35 cellular contexts compared by ENCODE assay signal in genomic region chr2:46584134-46584533, GRCh38.
"Had no signal": no experiment of that assay in that cellular context is flagged by ENCODE, and none has a peak within 500 bp of the region (broad histone marks: within the 10 kb centered on the region; RNA-seq: fewer than 3 reads in every experiment).

No MANE protein-coding gene starts in this region.

- H3K36me3 ChIP-seq: breast epithelium had no signal

- H3K9me3 ChIP-seq: adrenal gland, body of pancreas, breast epithelium had no signal

- H3K9me3 Mint-ChIP-seq: activated CD4-positive, alpha-beta memory T cell treated with anti-CD3 and anti-CD28 coated beads, Interleukin-2, amount 10 ng/mL, durations not matched to agents 7 days and 5 days; activated CD4-positive, alpha-beta T cell treated with anti-CD3 and anti-CD28 coated beads, Interleukin-2, amount 10 ng/mL, durations not matched to agents 7 days and 5 days; activated naive CD4-positive, alpha-beta T cell treated with anti-CD3 and anti-CD28 coated beads, Interleukin-2, amount 50 U/mL, for 72 hours; activated naive CD8-positive, alpha-beta T cell treated with anti-CD3 and anti-CD28 coated beads for 36 hours; activated T-cell treated with anti-CD3 and anti-CD28 coated beads, Interleukin-2, amount 50 U/mL, for 24 hours; activated T-helper 2 cell treated with anti-CD3 and anti-CD28 coated beads, Interferon-gamma antibody, Interleukin-2, Interleukin-4, amounts not matched to agents 10 μg/mL and 5 μg/mL and 100 μg/mL, durations not matched to agents 14 hours and 24 hours and 36 hours; central memory CD8-positive, alpha-beta T cell; T-helper 1 cell treated with Interleukin-12 subunit alpha and Interleukin-12 subunit beta and Interleukin-4 antibody, amounts not matched to agents 30 μg/mL and 1 μg/mL, for 36 hours; T-helper 2 cell treated with Interferon-gamma antibody and Interleukin-4, amounts not matched to agents 5 μg/mL and 100 μg/mL, for 36 hours; WTC11 had no signal

- H3K36me3 Mint-ChIP-seq: activated naive CD4-positive, alpha-beta T cell treated with anti-CD3 and anti-CD28 coated beads, Interleukin-2, amount 50 U/mL, for 72 hours had no signal

- H3K4me1 ChIP-seq: adrenal gland, body of pancreas, breast epithelium had no signal

- H3K4me1 Mint-ChIP-seq: activated CD4-positive, alpha-beta memory T cell treated with anti-CD3 and anti-CD28 coated beads, Interleukin-2, amount 10 ng/mL, durations not matched to agents 7 days and 5 days; activated CD4-positive, alpha-beta T cell treated with anti-CD3 and anti-CD28 coated beads for 36 hours; activated CD4-positive, alpha-beta T cell treated with anti-CD3 and anti-CD28 coated beads, Interleukin-2, amount 10 ng/mL, durations not matched to agents 7 days and 5 days; activated CD8-positive, alpha-beta memory T cell treated with anti-CD3 and anti-CD28 coated beads, Interleukin-2, amount 10 ng/mL, durations not matched to agents 7 days and 5 days had no signal

- H3K27ac ChIP-seq: adrenal gland, body of pancreas, brain microvascular endothelial cell, breast epithelium, WERI-Rb-1 had no signal

- H3K27me3 ChIP-seq: adrenal gland, body of pancreas, brain microvascular endothelial cell, breast epithelium had no signal

- H3K4me3 ChIP-seq: adrenal gland, body of pancreas, breast epithelium had no signal

- ATAC-seq: activated CD4-positive, alpha-beta T cell treated with anti-CD3 and anti-CD28 coated beads for 36 hours; activated CD4-positive, CD25-positive, alpha-beta regulatory T cell treated with anti-CD3 and anti-CD28 coated beads, Interleukin-2, amount 50 U/mL, for 24 hours; activated CD8-positive, alpha-beta memory T cell treated with anti-CD3 and anti-CD28 coated beads, Interleukin-2, amount 10 ng/mL, durations not matched to agents 7 days and 5 days; activated CD8-positive, alpha-beta T cell treated with anti-CD3 and anti-CD28 coated beads, Interleukin-2, amount 10 ng/mL, durations not matched to agents 7 days and 5 days; activated naive CD4-positive, alpha-beta T cell treated with anti-CD3 and anti-CD28 coated beads, Interleukin-2, amount 50 U/mL, for 72 hours; body of pancreas; WTC11 had no signal

- H3K27me3 Mint-ChIP-seq: activated CD4-positive, alpha-beta memory T cell treated with anti-CD3 and anti-CD28 coated beads, Interleukin-2, amount 10 ng/mL, durations not matched to agents 7 days and 5 days; activated CD4-positive, alpha-beta T cell treated with anti-CD3 and anti-CD28 coated beads for 36 hours; activated CD4-positive, alpha-beta T cell treated with anti-CD3 and anti-CD28 coated beads, Interleukin-2, amount 10 ng/mL, durations not matched to agents 7 days and 5 days; activated CD8-positive, alpha-beta memory T cell treated with anti-CD3 and anti-CD28 coated beads, Interleukin-2, amount 10 ng/mL, durations not matched to agents 7 days and 5 days; activated naive CD8-positive, alpha-beta T cell treated with anti-CD3 and anti-CD28 coated beads for 36 hours; activated T-cell treated with anti-CD3 and anti-CD28 coated beads, Interleukin-2, amount 50 U/mL, for 24 hours; central memory CD8-positive, alpha-beta T cell had no signal

- H3K27ac Mint-ChIP-seq: activated CD4-positive, alpha-beta memory T cell treated with anti-CD3 and anti-CD28 coated beads, Interleukin-2, amount 10 ng/mL, durations not matched to agents 7 days and 5 days; activated CD4-positive, alpha-beta T cell treated with anti-CD3 and anti-CD28 coated beads for 36 hours; activated CD4-positive, alpha-beta T cell treated with anti-CD3 and anti-CD28 coated beads, Interleukin-2, amount 10 ng/mL, durations not matched to agents 7 days and 5 days; activated CD8-positive, alpha-beta memory T cell treated with anti-CD3 and anti-CD28 coated beads, Interleukin-2, amount 10 ng/mL, durations not matched to agents 7 days and 5 days; activated CD8-positive, alpha-beta T cell treated with anti-CD3 and anti-CD28 coated beads, Interleukin-2, amount 10 ng/mL, durations not matched to agents 7 days and 5 days; activated naive CD8-positive, alpha-beta T cell treated with anti-CD3 and anti-CD28 coated beads for 36 hours; activated T-cell treated with anti-CD3 and anti-CD28 coated beads, Interleukin-2, amount 50 U/mL, for 24 hours; activated T-helper 2 cell treated with anti-CD3 and anti-CD28 coated beads, Interferon-gamma antibody, Interleukin-2, Interleukin-4, amounts not matched to agents 10 μg/mL and 5 μg/mL and 100 μg/mL, durations not matched to agents 14 hours and 24 hours and 36 hours; T-helper 1 cell treated with Interleukin-12 subunit alpha and Interleukin-12 subunit beta and Interleukin-4 antibody, amounts not matched to agents 30 μg/mL and 1 μg/mL, for 36 hours; T-helper 2 cell treated with Interferon-gamma antibody and Interleukin-4, amounts not matched to agents 5 μg/mL and 100 μg/mL, for 36 hours; WTC11 had no signal

- H3K4me3 Mint-ChIP-seq: activated CD4-positive, alpha-beta memory T cell treated with anti-CD3 and anti-CD28 coated beads, Interleukin-2, amount 10 ng/mL, durations not matched to agents 7 days and 5 days; activated CD4-positive, alpha-beta T cell treated with anti-CD3 and anti-CD28 coated beads for 36 hours; activated CD4-positive, alpha-beta T cell treated with anti-CD3 and anti-CD28 coated beads, Interleukin-2, amount 10 ng/mL, durations not matched to agents 7 days and 5 days; activated CD8-positive, alpha-beta memory T cell treated with anti-CD3 and anti-CD28 coated beads, Interleukin-2, amount 10 ng/mL, durations not matched to agents 7 days and 5 days; activated CD8-positive, alpha-beta T cell treated with anti-CD3 and anti-CD28 coated beads, Interleukin-2, amount 10 ng/mL, durations not matched to agents 7 days and 5 days; activated naive CD8-positive, alpha-beta T cell treated with anti-CD3 and anti-CD28 coated beads for 36 hours; activated T-cell treated with anti-CD3 and anti-CD28 coated beads, Interleukin-2, amount 50 U/mL, for 24 hours; central memory CD8-positive, alpha-beta T cell; T-helper 1 cell treated with Interleukin-12 subunit alpha and Interleukin-12 subunit beta and Interleukin-4 antibody, amounts not matched to agents 30 μg/mL and 1 μg/mL, for 36 hours; T-helper 2 cell treated with Interferon-gamma antibody and Interleukin-4, amounts not matched to agents 5 μg/mL and 100 μg/mL, for 36 hours; WTC11 had no signal

- DNase-seq: activated CD4-positive, alpha-beta memory T cell treated with anti-CD3 and anti-CD28 coated beads, Interleukin-2, amount 10 ng/mL, durations not matched to agents 7 days and 5 days; activated CD4-positive, alpha-beta T cell treated with anti-CD3 and anti-CD28 coated beads for 1 hour; activated CD4-positive, alpha-beta T cell treated with anti-CD3 and anti-CD28 coated beads for 36 hours; activated CD4-positive, alpha-beta T cell treated with anti-CD3 and anti-CD28 coated beads for 48 hours; activated CD4-positive, alpha-beta T cell treated with anti-CD3 and anti-CD28 coated beads, Interleukin-2, amount 10 ng/mL, durations not matched to agents 7 days and 5 days; activated CD4-positive, alpha-beta T cell treated with anti-CD3 and anti-CD28 coated beads, Interleukin-2, amount 50 U/mL, for 48 hours; activated CD4-positive, CD25-positive, alpha-beta regulatory T cell; activated CD8-positive, alpha-beta memory T cell treated with anti-CD3 and anti-CD28 coated beads for 24 hours; activated CD8-positive, alpha-beta memory T cell treated with anti-CD3 and anti-CD28 coated beads, Interleukin-2, amount 10 ng/mL, durations not matched to agents 7 days and 5 days; activated CD8-positive, alpha-beta memory T cell treated with anti-CD3 and anti-CD28 coated beads, Interleukin-2, amount 50 U/mL, for 48 hours; activated CD8-positive, alpha-beta T cell treated with anti-CD3 and anti-CD28 coated beads, Interleukin-2, amount 10 ng/mL, durations not matched to agents 7 days and 5 days; activated effector memory CD4-positive, alpha-beta T cell treated with Interleukin-2 at 50 U/mL for 16 hours; activated gamma-delta T cell; activated naive CD4-positive, alpha-beta T cell treated with anti-CD3 and anti-CD28 coated beads, Interleukin-2, amount 50 U/mL, for 16 hours; activated naive CD4-positive, alpha-beta T cell treated with Interleukin-2 at 50 U/mL for 16 hours; activated naive CD8-positive, alpha-beta T cell treated with anti-CD3 and anti-CD28 coated beads for 36 hours; activated T-cell treated with anti-CD3 and anti-CD28 coated beads, Interleukin-2, amount 50 U/mL, for 24 hours; activated T-cell treated with anti-CD3 and anti-CD28 coated beads, Interleukin-2, amount 50 U/mL, for 48 hours; adrenal gland; amniotic stem cell; aorta; body of pancreas; brain microvascular endothelial cell; T-helper 1 cell; T-helper 2 cell; T-helper 9 cell; WERI-Rb-1 had no signal
